Comparison of ENCODE assay signal across 11 cellular contexts in the genomic region with DNA sequence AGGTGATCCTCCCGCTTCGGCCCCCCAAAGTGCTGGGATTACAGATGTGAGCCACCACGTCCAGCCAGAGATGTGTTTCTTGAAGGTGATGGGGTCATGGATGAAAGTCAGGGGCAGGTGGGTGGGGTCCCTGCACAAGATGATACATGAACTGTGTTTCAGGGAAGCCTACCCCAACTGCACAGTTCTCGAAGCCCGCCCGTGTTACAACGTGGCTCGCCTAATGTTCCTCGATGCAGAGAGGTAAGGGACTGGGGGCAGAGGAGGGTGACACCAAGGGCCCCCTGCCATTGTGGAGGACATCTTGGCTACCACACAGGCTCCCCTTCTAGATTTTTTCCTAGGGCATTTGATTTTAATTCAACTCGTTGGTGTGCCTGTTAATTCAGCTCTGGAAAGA. TPM values are rescaled to one million over a fixed set of nuclear protein-coding genes. Genes with fewer than 3 reads are reported as not detected.
"Had no signal": no experiment of that assay in that cellular context is flagged by ENCODE, and none has a peak within 500 bp of the region (broad histone marks: within the 10 kb centered on the region; RNA-seq: fewer than 3 reads in every experiment).

No MANE protein-coding gene starts in this region.

- H3K4me3 ChIP-seq: GM23248, HAP-1 had no signal

- DNase-seq: GM23248, GOT3, H7, HFFc6, KBM-7 had no signal

- H3K27ac ChIP-seq: GM23248, HL-60 had no signal

- H2AFZ ChIP-seq: GM23248 had no signal

- ATAC-seq: HCT116, HepG2 had no signal

- H3K9me3 ChIP-seq: HAP-1 had no signal

- H3K4me1 ChIP-seq: HAP-1 had no signal

RNA-seq across cellular contexts. Expression of a gene that starts 11.9 kb away (rescaled TPM):
- total RNA-seq: GM23248, H4, HFFc6, HT1080 had no signal
